In genomic region chr7:112383671-112384417, GRCh38 we compare ENCODE assay signal across 8 cellular contexts.
DNase-seq lines count a peak whose midpoint lies in the region; ATAC-seq and TF ChIP-seq lines count a peak whose summit lies in the region.

No MANE protein-coding gene starts in this region.

- H3K4me3 Mint-ChIP-seq in activated naive CD8-positive, alpha-beta T cell treated with anti-CD3 and anti-CD28 coated beads, Interleukin-2, amount 50 U/mL, for 24 hours = no peak overlapping the region
- no peak overlapping the region for H3K4me3 Mint-ChIP-seq in activated naive CD8-positive, alpha-beta T cell treated with anti-CD3 and anti-CD28 coated beads for 36 hours
- no peak overlapping the region for H3K4me3 Mint-ChIP-seq in CD14-positive monocyte

- H3K27ac Mint-ChIP-seq in activated naive CD8-positive, alpha-beta T cell treated with anti-CD3 and anti-CD28 coated beads, Interleukin-2, amount 50 U/mL, for 24 hours = peak overlapping the region; percentile 15
- H3K27ac Mint-ChIP-seq in activated naive CD8-positive, alpha-beta T cell treated with anti-CD3 and anti-CD28 coated beads for 36 hours = no peak overlapping the region
- H3K27ac Mint-ChIP-seq in CD14-positive monocyte = no peak overlapping the region

- no peak overlapping the region for H3K4me3 ChIP-seq in choroid plexus epithelial cell (ENCODE audit: low read depth, low read length)

- TF ChIP-seq CTCF in choroid plexus epithelial cell (conservative IDR thresholded peaks at IDR 0.05; ENCODE audit: low read depth, low read length) (peak; percentile 10), CD14-positive monocyte (IDR thresholded peaks at IDR 0.05) (no peak)

- no peak for DNase-seq in activated naive CD8-positive, alpha-beta T cell treated with anti-CD3 and anti-CD28 coated beads, Interleukin-2, amount 50 U/mL, for 24 hours
- DNase-seq in activated naive CD8-positive, alpha-beta T cell treated with anti-CD3 and anti-CD28 coated beads for 36 hours = no peak
- DNase-seq in Kasumi-1 (lab: John Stamatoyannopoulos, UW) (peak; percentile 31 to 42), choroid plexus epithelial cell (ENCODE audit: low read depth) (peak; percentile 49), stromal cell of bone marrow (ENCODE audit: low read depth) (peak; percentile 7), CD14-positive monocyte (ENCODE audit: low spot score) (no peak)

- H3K27me3 Mint-ChIP-seq in activated naive CD8-positive, alpha-beta T cell treated with anti-CD3 and anti-CD28 coated beads, Interleukin-2, amount 50 U/mL, for 24 hours = no peaks in the 10 kb centered on the region
- H3K27me3 Mint-ChIP-seq in activated naive CD8-positive, alpha-beta T cell treated with anti-CD3 and anti-CD28 coated beads for 36 hours = peaks cover 4% of the 10 kb centered on the region
- peaks cover 0 to 7% (median 2%) of the 10 kb centered on the region in 3 donors for H3K27me3 Mint-ChIP-seq in CD14-positive monocyte (ENCODE audit: low read depth in 3 of 3)

- H3K4me1 Mint-ChIP-seq in activated naive CD8-positive, alpha-beta T cell treated with anti-CD3 and anti-CD28 coated beads, Interleukin-2, amount 50 U/mL, for 24 hours = peaks cover 7% of the 10 kb centered on the region
- peaks cover 9% of the 10 kb centered on the region for H3K4me1 Mint-ChIP-seq in activated naive CD8-positive, alpha-beta T cell treated with anti-CD3 and anti-CD28 coated beads for 36 hours
- H3K4me1 Mint-ChIP-seq in CD14-positive monocyte = no peaks in the 10 kb centered on the region

- intact Hi-C loops in CD14-positive monocyte (cut with micrococcal nuclease) = no loop called here

- H3K36me3 Mint-ChIP-seq in activated naive CD8-positive, alpha-beta T cell treated with anti-CD3 and anti-CD28 coated beads, Interleukin-2, amount 50 U/mL, for 24 hours (ENCODE audit: low read depth) = no peaks in the 10 kb centered on the region
- no peaks in the 10 kb centered on the region for H3K36me3 Mint-ChIP-seq in activated naive CD8-positive, alpha-beta T cell treated with anti-CD3 and anti-CD28 coated beads for 36 hours
- H3K36me3 Mint-ChIP-seq in CD14-positive monocyte = no peaks in the 10 kb centered on the region

- H3K9me3 Mint-ChIP-seq in activated naive CD8-positive, alpha-beta T cell treated with anti-CD3 and anti-CD28 coated beads, Interleukin-2, amount 50 U/mL, for 24 hours = no peaks in the 10 kb centered on the region
- no peaks in the 10 kb centered on the region for H3K9me3 Mint-ChIP-seq in activated naive CD8-positive, alpha-beta T cell treated with anti-CD3 and anti-CD28 coated beads for 36 hours
- no peaks in the 10 kb centered on the region for H3K9me3 Mint-ChIP-seq in CD14-positive monocyte

- no peak for ATAC-seq in activated naive CD8-positive, alpha-beta T cell treated with anti-CD3 and anti-CD28 coated beads, Interleukin-2, amount 50 U/mL, for 24 hours
- ATAC-seq in GM19023 (IDR thresholded peaks at IDR 0.05; ENCODE audit: unreplicated experiment) (no peak), HG02588 (IDR thresholded peaks at IDR 0.05; ENCODE audit: unreplicated experiment) (no peak)

Comparison
In these comparisons a context has a peak if more than half of its experiments do, and no peak if none do; other contexts are left out.
1. DNase-seq: peak in Kasumi-1 (2 of 2), choroid plexus epithelial cell (single experiment) and stromal cell of bone marrow (single experiment); none in activated naive CD8-positive, alpha-beta T cell treated with anti-CD3 and anti-CD28 coated beads, Interleukin-2, amount 50 U/mL, for 24 hours (single experiment), activated naive CD8-positive, alpha-beta T cell treated with anti-CD3 and anti-CD28 coated beads for 36 hours (single experiment) and CD14-positive monocyte (single experiment).